12 cellular contexts compared by ENCODE assay signal in genomic region chr10:114306116-114306973, GRCh38.
DNase-seq lines count a peak whose midpoint lies in the region; ATAC-seq, FAIRE-seq and TF ChIP-seq lines count a peak whose summit lies in the region.
"Had no signal": no experiment of that assay in that cellular context is flagged by ENCODE, and none has a peak within 500 bp of the region (broad histone marks: within the 10 kb centered on the region; RNA-seq: fewer than 3 reads in every experiment).

No MANE protein-coding gene starts in this region.

- H3K4me3 ChIP-seq in bronchial epithelial cell (ENCODE audit: low read depth, low read length): no peak overlapping the region
- H3K4me3 ChIP-seq: SK-N-MC had no signal

- FAIRE-seq in HTR-8/SVneo (lab: Jason Lieb, UNC) (peak; percentile 44), bronchial epithelial cell (lab: Jason Lieb, UNC) (no peak)

- no peak for ATAC-seq in HG03354 (IDR thresholded peaks at IDR 0.05; ENCODE audit: poor library complexity, severe bottlenecking, unreplicated experiment)
- no peak for ATAC-seq in activated CD4-positive, alpha-beta T cell treated with anti-CD3 and anti-CD28 coated beads for 36 hours
- ATAC-seq in activated CD8-positive, alpha-beta memory T cell treated with anti-CD3 and anti-CD28 coated beads, Interleukin-2, amount 10 ng/mL, durations not matched to agents 7 days and 5 days: no peak

- CTCF ChIA-PET in activated CD4-positive, alpha-beta T cell treated with anti-CD3 and anti-CD28 coated beads for 36 hours (lab: Charles Lee): interaction anchor here (0.7 to 1.3 kb wide), 3 partner anchors 166 to 480 kb away, joined by 3 to 4 read pairs (median 3); no protein-coding TSS in a partner anchor
- CTCF ChIA-PET in activated CD8-positive, alpha-beta memory T cell treated with anti-CD3 and anti-CD28 coated beads, Interleukin-2, amount 10 ng/mL, durations not matched to agents 7 days and 5 days (lab: Charles Lee): no interaction called here

- no peaks in the 10 kb centered on the region for H3K36me3 ChIP-seq in bronchial epithelial cell (ENCODE audit: control insufficient read depth, insufficient read depth, low read length)

- H3K36me3 Mint-ChIP-seq in activated CD4-positive, alpha-beta T cell treated with anti-CD3 and anti-CD28 coated beads for 36 hours (ENCODE audit: low read depth): no peaks in the 10 kb centered on the region
- no peaks in the 10 kb centered on the region for H3K36me3 Mint-ChIP-seq in activated CD8-positive, alpha-beta memory T cell treated with anti-CD3 and anti-CD28 coated beads, Interleukin-2, amount 10 ng/mL, durations not matched to agents 7 days and 5 days

- DNase-seq in AG20443 (ENCODE audit: low spot score): peak; percentile 88
- peak; percentile 57 for DNase-seq in HTR-8/SVneo (ENCODE audit: insufficient read length, low spot score)
- DNase-seq in bronchial epithelial cell (ENCODE audit: low read depth): peak; percentile 94
- peak; percentile 96 for DNase-seq in myocyte (ENCODE audit: low read depth)
- DNase-seq in NCI-H1092 (lab: John Stamatoyannopoulos, UW): no peak
- no peak for DNase-seq in activated CD4-positive, alpha-beta T cell treated with anti-CD3 and anti-CD28 coated beads for 36 hours
- DNase-seq in activated CD8-positive, alpha-beta memory T cell treated with anti-CD3 and anti-CD28 coated beads, Interleukin-2, amount 10 ng/mL, durations not matched to agents 7 days and 5 days: no peak
- DNase-seq: activated CD8-positive, alpha-beta memory T cell treated with anti-CD3 and anti-CD28 coated beads, Interleukin-2, amount 50 U/mL, for 4 hours; DND-41; NCI-H187 had no signal

- no peaks in the 10 kb centered on the region for H3K27me3 ChIP-seq in bronchial epithelial cell (ENCODE audit: control insufficient read depth, insufficient read depth, low read length)

- POLR2A ChIA-PET in activated CD4-positive, alpha-beta T cell treated with anti-CD3 and anti-CD28 coated beads for 36 hours (lab: Charles Lee): no interaction called here

- intact Hi-C loops in activated CD4-positive, alpha-beta T cell treated with anti-CD3 and anti-CD28 coated beads for 36 hours (cut with DNase I, micrococcal nuclease): no loop called here

- H3K27me3 Mint-ChIP-seq in activated CD4-positive, alpha-beta T cell treated with anti-CD3 and anti-CD28 coated beads for 36 hours: no peaks in the 10 kb centered on the region
- no peaks in the 10 kb centered on the region for H3K27me3 Mint-ChIP-seq in activated CD8-positive, alpha-beta memory T cell treated with anti-CD3 and anti-CD28 coated beads, Interleukin-2, amount 10 ng/mL, durations not matched to agents 7 days and 5 days

- H3K9me3 Mint-ChIP-seq in activated CD4-positive, alpha-beta T cell treated with anti-CD3 and anti-CD28 coated beads for 36 hours (ENCODE audit: low read depth): no peaks in the 10 kb centered on the region
- no peaks in the 10 kb centered on the region for H3K9me3 Mint-ChIP-seq in activated CD8-positive, alpha-beta memory T cell treated with anti-CD3 and anti-CD28 coated beads, Interleukin-2, amount 10 ng/mL, durations not matched to agents 7 days and 5 days (ENCODE audit: low read depth)

- peaks cover 8% of the 10 kb centered on the region for H3K4me1 Mint-ChIP-seq in activated CD4-positive, alpha-beta T cell treated with anti-CD3 and anti-CD28 coated beads for 36 hours
- H3K4me1 Mint-ChIP-seq in activated CD8-positive, alpha-beta memory T cell treated with anti-CD3 and anti-CD28 coated beads, Interleukin-2, amount 10 ng/mL, durations not matched to agents 7 days and 5 days: peaks cover 10% of the 10 kb centered on the region

- H3K4me3 Mint-ChIP-seq in activated CD4-positive, alpha-beta T cell treated with anti-CD3 and anti-CD28 coated beads for 36 hours: no peak overlapping the region
- no peak overlapping the region for H3K4me3 Mint-ChIP-seq in activated CD8-positive, alpha-beta memory T cell treated with anti-CD3 and anti-CD28 coated beads, Interleukin-2, amount 10 ng/mL, durations not matched to agents 7 days and 5 days

- no peak overlapping the region for H3K27ac Mint-ChIP-seq in activated CD4-positive, alpha-beta T cell treated with anti-CD3 and anti-CD28 coated beads for 36 hours
- H3K27ac Mint-ChIP-seq in activated CD8-positive, alpha-beta memory T cell treated with anti-CD3 and anti-CD28 coated beads, Interleukin-2, amount 10 ng/mL, durations not matched to agents 7 days and 5 days: no peak overlapping the region

- no peak for TF ChIP-seq CTCF in bronchial epithelial cell (IDR thresholded peaks at IDR 0.05; ENCODE audit: insufficient read depth, low read length, severe bottlenecking)

Comparison
In these comparisons a context has a peak if more than half of its experiments do, and no peak if none do; other contexts are left out.
1. DNase-seq: peak in AG20443 (single experiment), HTR-8/SVneo (single experiment), bronchial epithelial cell (single experiment) and myocyte (single experiment); none in NCI-H1092 (single experiment), activated CD4-positive, alpha-beta T cell treated with anti-CD3 and anti-CD28 coated beads for 36 hours (single experiment) and activated CD8-positive, alpha-beta memory T cell treated with anti-CD3 and anti-CD28 coated beads, Interleukin-2, amount 10 ng/mL, durations not matched to agents 7 days and 5 days (single experiment).